ENCODE assay signal across 8 cellular contexts in genomic region chr6:136793348-136793747, GRCh38. TPM values are rescaled to one million over a fixed set of nuclear protein-coding genes. Genes with fewer than 3 reads are reported as not detected.
DNase-seq lines count a peak whose midpoint lies in the region; ATAC-seq, FAIRE-seq and TF ChIP-seq lines count a peak whose summit lies in the region.

No MANE protein-coding gene starts in this region.

- H3K27ac ChIP-seq in WERI-Rb-1 (peak overlapping the region; percentile 84), iPS-18a (ENCODE audit: low read length) (no peak overlapping the region), thoracic aorta (peak overlapping the region; percentile 97 to 98)

- ATAC-seq in thoracic aorta (ENCODE audit: insufficient number of reproducible peaks, low FRiP score, low read depth) = no peak

- H3K36me3 Mint-ChIP-seq in activated T-cell treated with anti-CD3 and anti-CD28 coated beads, Interleukin-2, amount 50 U/mL, for 24 hours (ENCODE audit: low read depth) = peaks cover 9% of the 10 kb centered on the region

- FAIRE-seq in HTR-8/SVneo (lab: Jason Lieb, UNC) = no peak

- H3K9me3 ChIP-seq in WERI-Rb-1 (ENCODE audit: severe bottlenecking) (no peaks in the 10 kb centered on the region), iPS-18a (ENCODE audit: control insufficient read depth, low read depth, low read length) (no peaks in the 10 kb centered on the region), thoracic aorta (no peaks in the 10 kb centered on the region)

- DNase-seq in activated T-cell treated with anti-CD3 and anti-CD28 coated beads, Interleukin-2, amount 50 U/mL, for 24 hours = no peak
- no peak for DNase-seq in activated T-cell treated with anti-CD3 and anti-CD28 coated beads, Interleukin-2, amount 50 U/mL, for 48 hours
- DNase-seq in WERI-Rb-1 (no peak), thoracic aorta (ENCODE audit: low spot score) (no peak), NCI-H510A treated with DMSO at 0.1 percent for 48 hours (lab: John Stamatoyannopoulos, UW) (no peak), cerebellar nuclear complex (lab: John Stamatoyannopoulos, UW) (no peak), HTR-8/SVneo (ENCODE audit: insufficient read length, low spot score) (no peak)

- H3K27me3 ChIP-seq in WERI-Rb-1 (ENCODE audit: insufficient read depth, low read depth, severe bottlenecking) = no peaks in the 10 kb centered on the region
- peaks cover 51% of the 10 kb centered on the region for H3K27me3 ChIP-seq in iPS-18a (ENCODE audit: control insufficient read depth, insufficient read depth, low read length)
- H3K27me3 ChIP-seq in thoracic aorta (replicated peaks; ENCODE audit: insufficient read depth) = no peaks in the 10 kb centered on the region

- H3K9ac ChIP-seq in iPS-18a (ENCODE audit: low read length) = no peak overlapping the region

- H3K36me3 ChIP-seq in WERI-Rb-1 (no peaks in the 10 kb centered on the region), iPS-18a (ENCODE audit: control insufficient read depth, low read depth, low read length) (no peaks in the 10 kb centered on the region), thoracic aorta (no peaks in the 10 kb centered on the region)

- H3K4me1 ChIP-seq in iPS-18a (ENCODE audit: control insufficient read depth, low read depth, low read length) (peaks cover 3% of the 10 kb centered on the region), thoracic aorta (ENCODE audit: control insufficient read depth in 1 of 2, low read depth in 2 of 2) (peaks cover 4 to 20% of the 10 kb centered on the region in 2 donors)

- H3K27me3 Mint-ChIP-seq in activated T-cell treated with anti-CD3 and anti-CD28 coated beads, Interleukin-2, amount 50 U/mL, for 24 hours = no peaks in the 10 kb centered on the region

- peaks cover 33% of the 10 kb centered on the region for H3K4me1 Mint-ChIP-seq in activated T-cell treated with anti-CD3 and anti-CD28 coated beads, Interleukin-2, amount 50 U/mL, for 24 hours (ENCODE audit: low read depth)

- no peak for TF ChIP-seq CTCF in WERI-Rb-1 (IDR thresholded peaks at IDR 0.05; ENCODE audit: low read depth, low read length)
- TF ChIP-seq CTCF in thoracic aorta (IDR thresholded peaks at IDR 0.05) = no peak

- H3K27ac Mint-ChIP-seq in activated T-cell treated with anti-CD3 and anti-CD28 coated beads, Interleukin-2, amount 50 U/mL, for 24 hours = peak overlapping the region; percentile 95

- H3K4me3 ChIP-seq in WERI-Rb-1 (ENCODE audit: low read depth, low read length) = peak overlapping the region; percentile 82
- H3K4me3 ChIP-seq in iPS-18a (ENCODE audit: low read length) = peak overlapping the region; percentile 81
- peak overlapping the region; percentile 87 for H3K4me3 ChIP-seq in thoracic aorta

- H3K4me3 Mint-ChIP-seq in activated T-cell treated with anti-CD3 and anti-CD28 coated beads, Interleukin-2, amount 50 U/mL, for 24 hours = peak overlapping the region; percentile 93

- no peaks in the 10 kb centered on the region for H3K9me3 Mint-ChIP-seq in activated T-cell treated with anti-CD3 and anti-CD28 coated beads, Interleukin-2, amount 50 U/mL, for 24 hours

RNA-seq across cellular contexts. Expression of gene MAP3K5, which starts 1.1 kb away (rescaled TPM):
- total RNA-seq in thoracic aorta = 100 to 1,000 TPM in 1 of 2 donors, 10 to 100 TPM in 1; 73.6 to 101 TPM

RNA-seq across cellular contexts. Expression of gene PEX7, which starts 29.0 kb away (rescaled TPM):
- total RNA-seq in thoracic aorta = 1 to 10 TPM; 7.6 TPM
